ENCODE assay signal across 8 cellular contexts in the genomic region with DNA sequence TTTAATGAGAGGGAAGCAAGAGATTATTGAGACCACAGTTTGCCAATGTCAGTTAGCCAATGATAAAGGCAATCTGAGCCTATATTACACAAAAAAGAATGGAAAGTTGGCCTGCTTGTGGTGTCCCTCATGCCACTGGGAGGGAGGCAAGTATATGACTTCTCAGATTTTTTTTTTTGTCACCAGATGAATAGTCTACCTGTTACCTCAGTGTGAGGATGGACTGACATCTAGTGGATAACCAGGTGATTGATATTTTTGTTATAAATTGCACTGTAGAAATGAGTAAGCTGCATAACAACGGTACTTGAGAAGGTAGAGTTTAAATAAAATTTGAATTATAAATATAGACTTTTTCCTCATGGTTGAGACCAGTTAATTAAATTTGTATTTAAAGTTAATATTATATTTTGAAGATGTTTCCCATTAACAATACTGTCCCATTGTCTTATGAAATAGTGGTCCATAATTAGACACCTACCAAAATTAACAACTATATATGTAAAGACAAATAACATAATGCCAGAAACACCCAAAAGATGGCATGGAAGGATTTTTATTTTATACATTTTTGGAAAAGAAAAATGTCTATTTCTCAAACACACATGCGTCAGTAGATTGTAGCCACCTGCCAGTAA.
DNase-seq lines count a peak whose midpoint lies in the region; ATAC-seq, FAIRE-seq and TF ChIP-seq lines count a peak whose summit lies in the region.

No MANE protein-coding gene starts in this region.

- no peak for FAIRE-seq in small intestine (lab: Jason Lieb, UNC)

- peak; percentile 44 for ATAC-seq in HG02973 (IDR thresholded peaks at IDR 0.05; ENCODE audit: unreplicated experiment)

- no peaks in the 10 kb centered on the region for H3K9me3 ChIP-seq in Peyer's patch
- no peaks in the 10 kb centered on the region for H3K9me3 ChIP-seq in small intestine (ENCODE audit: control insufficient read depth, low read depth)

- TF ChIP-seq POLR2A in Peyer's patch (IDR thresholded peaks at IDR 0.05) = no peak

- H3K4me1 ChIP-seq in Peyer's patch = no peaks in the 10 kb centered on the region
- H3K4me1 ChIP-seq in small intestine (ENCODE audit: control insufficient read depth in 2 of 2, insufficient read depth in 1 of 2, low read depth in 1 of 2, low read length in 1 of 2) = no peaks in the 10 kb centered on the region

- H3K4me3 ChIP-seq in Peyer's patch (no peak overlapping the region), fibroblast of the aortic adventitia (ENCODE audit: low read depth, low read length) (no peak overlapping the region), small intestine (ENCODE audit: low read depth in 1 of 2, low read length in 2 of 2) (no peak overlapping the region)

- peak; percentile 64 for DNase-seq in A172 (ENCODE audit: low spot score)
- peak; percentile 12 for DNase-seq in GM04504 (ENCODE audit: low read depth)
- no peak for DNase-seq in Peyer's patch
- DNase-seq in fibroblast of the aortic adventitia (ENCODE audit: low read depth) = peak; percentile 73
- DNase-seq in small intestine = peak; percentile 33
- no peak for DNase-seq in NCI-H2196 treated with DMSO at 0.1 percent for 48 hours (lab: John Stamatoyannopoulos, UW; ENCODE audit: unreplicated experiment)
- no peak for DNase-seq in activated CD4-positive, alpha-beta T cell treated with anti-CD3 and anti-CD28 coated beads for 4 hours

- H3K27ac ChIP-seq in Peyer's patch (no peak overlapping the region), small intestine (ENCODE audit: low read depth in 1 of 2, low read length in 1 of 2) (no peak overlapping the region)

- H3K27me3 ChIP-seq in Peyer's patch (no peaks in the 10 kb centered on the region), small intestine (ENCODE audit: control insufficient read depth in 2 of 2, insufficient read depth in 2 of 2, low read length in 2 of 2) (no peaks in the 10 kb centered on the region)

- H3K36me3 ChIP-seq in Peyer's patch (no peaks in the 10 kb centered on the region), small intestine (ENCODE audit: control insufficient read depth in 2 of 2, insufficient read depth in 2 of 2, low read length in 2 of 2) (no peaks in the 10 kb centered on the region)

- 52 to 64% (median 57%) methylated on average over 2 of the region's 2 CpGs for WGBS in small intestine, 3 donors

- TF ChIP-seq CTCF in Peyer's patch (IDR thresholded peaks at IDR 0.05) (peak in 4 of 6 experiments; percentile 38 to 70 (median 64)), fibroblast of the aortic adventitia (IDR thresholded peaks at IDR 0.05; ENCODE audit: insufficient read depth, low read length) (peak; percentile 57)

Comparison
In these comparisons a context has a peak if more than half of its experiments do, and no peak if none do; other contexts are left out.
1. DNase-seq: peak in A172 (single experiment), GM04504 (single experiment), fibroblast of the aortic adventitia (single experiment) and small intestine (single experiment); none in Peyer's patch (0 of 3), NCI-H2196 treated with DMSO at 0.1 percent for 48 hours (single experiment) and activated CD4-positive, alpha-beta T cell treated with anti-CD3 and anti-CD28 coated beads for 4 hours (0 of 2).